In genomic region chr2:173148520-173148919, GRCh38 we compare ENCODE assay signal across 24 cellular contexts.
DNase-seq lines count a peak whose midpoint lies in the region; ATAC-seq and TF ChIP-seq lines count a peak whose summit lies in the region.
"Had no signal": no experiment of that assay in that cellular context is flagged by ENCODE, and none has a peak within 500 bp of the region (broad histone marks: within the 10 kb centered on the region; RNA-seq: fewer than 3 reads in every experiment).

No MANE protein-coding gene starts in this region.

- peaks cover 5% of the 10 kb centered on the region for H3K36me3 Mint-ChIP-seq in T-helper 1 cell treated with Interleukin-12 subunit alpha and Interleukin-12 subunit beta and Interleukin-4 antibody, amounts not matched to agents 30 μg/mL and 1 μg/mL, for 36 hours (ENCODE audit: low read depth)
- no peaks in the 10 kb centered on the region for H3K36me3 Mint-ChIP-seq in T-helper 17 cell (ENCODE audit: low read depth)
- no peaks in the 10 kb centered on the region for H3K36me3 Mint-ChIP-seq in endothelial cell (ENCODE audit: low read depth, unreplicated experiment)

- peak overlapping the region; percentile 7 for H3K4me2 ChIP-seq in skeletal muscle satellite cell (ENCODE audit: low read length)
- H3K4me2 ChIP-seq: hepatocyte had no signal

- intact Hi-C loops in mucosa of descending colon (cut with DNase I, micrococcal nuclease): no loop called here

- no peak for ATAC-seq in T-helper 17 cell
- ATAC-seq in mucosa of descending colon: no peak
- ATAC-seq: upper lobe of right lung had no signal

- H3K4me1 ChIP-seq in skeletal muscle satellite cell (ENCODE audit: control insufficient read depth, insufficient read depth, low read length) (peaks cover 54% of the 10 kb centered on the region), mucosa of descending colon (ENCODE audit: low read depth) (no peaks in the 10 kb centered on the region)

- H3K4me3 Mint-ChIP-seq in T-helper 1 cell treated with Interleukin-12 subunit alpha and Interleukin-12 subunit beta and Interleukin-4 antibody, amounts not matched to agents 30 μg/mL and 1 μg/mL, for 36 hours: no peak overlapping the region
- no peak overlapping the region for H3K4me3 Mint-ChIP-seq in T-helper 17 cell
- H3K4me3 Mint-ChIP-seq in endothelial cell (ENCODE audit: unreplicated experiment): no peak overlapping the region
- H3K4me3 Mint-ChIP-seq: activated naive CD4-positive, alpha-beta T cell treated with anti-CD3 and anti-CD28 coated beads, Interleukin-2, amount 10 ng/mL, durations not matched to agents 7 days and 5 days; CD14-positive monocyte had no signal

- no peak overlapping the region for H3K9ac ChIP-seq in skeletal muscle satellite cell (ENCODE audit: low read depth, low read length)

- no peaks in the 10 kb centered on the region for H3K36me3 ChIP-seq in skeletal muscle satellite cell (ENCODE audit: insufficient read depth, low read length)
- H3K36me3 ChIP-seq in mucosa of descending colon (ENCODE audit: low read depth): no peaks in the 10 kb centered on the region
- H3K36me3 ChIP-seq: stomach, upper lobe of right lung had no signal

- no peaks in the 10 kb centered on the region for H3K9me3 ChIP-seq in T-helper 17 cell (ENCODE audit: control insufficient read depth, low read length, poor library complexity, severe bottlenecking)
- H3K9me3 ChIP-seq in skeletal muscle satellite cell (replicated peaks; ENCODE audit: low read length): no peaks in the 10 kb centered on the region
- H3K9me3 ChIP-seq in mucosa of descending colon: no peaks in the 10 kb centered on the region
- H3K9me3 ChIP-seq: SJSA1, stomach, upper lobe of right lung had no signal

- DNase-seq in T-helper 1 cell: no peak
- no peak for DNase-seq in T-helper 17 cell
- DNase-seq in endothelial cell (ENCODE audit: low spot score): no peak
- DNase-seq in SKM-1 (lab: John Stamatoyannopoulos, UW; ENCODE audit: unreplicated experiment): no peak
- DNase-seq in globus pallidus (ENCODE audit: low spot score): no peak
- no peak for DNase-seq in mucosa of descending colon
- DNase-seq: 8988T; activated CD4-positive, alpha-beta T cell treated with anti-CD3 and anti-CD28 coated beads for 1 hour; activated CD8-positive, alpha-beta memory T cell treated with anti-CD3 and anti-CD28 coated beads, Interleukin-2, amount 50 U/mL, for 4 hours; activated naive CD4-positive, alpha-beta T cell treated with anti-CD3 and anti-CD28 coated beads, Interleukin-2, amount 10 ng/mL, durations not matched to agents 7 days and 5 days; DMS153; effector CD4-positive, alpha-beta T cell; HCEC 1CT; mesendoderm; MM.1S; NCI-H2029; NCI-H510A treated with DMSO at 0.1 percent for 48 hours; stomach; upper lobe of right lung had no signal

- H3K27me3 ChIP-seq in skeletal muscle satellite cell (ENCODE audit: control insufficient read depth, insufficient read depth, low read length): no peaks in the 10 kb centered on the region
- H3K27me3 ChIP-seq: hepatocyte, SJSA1, stomach, upper lobe of right lung had no signal

- peaks cover 4% of the 10 kb centered on the region for H3K9me3 Mint-ChIP-seq in T-helper 1 cell treated with Interleukin-12 subunit alpha and Interleukin-12 subunit beta and Interleukin-4 antibody, amounts not matched to agents 30 μg/mL and 1 μg/mL, for 36 hours
- no peaks in the 10 kb centered on the region for H3K9me3 Mint-ChIP-seq in endothelial cell (ENCODE audit: unreplicated experiment)
- H3K9me3 Mint-ChIP-seq: activated naive CD4-positive, alpha-beta T cell treated with anti-CD3 and anti-CD28 coated beads, Interleukin-2, amount 10 ng/mL, durations not matched to agents 7 days and 5 days had no signal

- H3K4me1 Mint-ChIP-seq in T-helper 1 cell treated with Interleukin-12 subunit alpha and Interleukin-12 subunit beta and Interleukin-4 antibody, amounts not matched to agents 30 μg/mL and 1 μg/mL, for 36 hours (ENCODE audit: low read depth): peaks cover 36% of the 10 kb centered on the region
- peaks cover 6% of the 10 kb centered on the region for H3K4me1 Mint-ChIP-seq in T-helper 17 cell
- H3K4me1 Mint-ChIP-seq in endothelial cell (ENCODE audit: unreplicated experiment): peaks cover 8% of the 10 kb centered on the region

- TF ChIP-seq CTCF in endothelial cell (IDR thresholded peaks at IDR 0.05; ENCODE audit: unreplicated experiment): no peak
- TF ChIP-seq CTCF in mucosa of descending colon (IDR thresholded peaks at IDR 0.05): no peak

- H3K4me3 ChIP-seq in skeletal muscle satellite cell (ENCODE audit: low read length) (no peak overlapping the region), mucosa of descending colon (no peak overlapping the region)
- H3K4me3 ChIP-seq: hepatocyte, SJSA1, stomach, upper lobe of right lung had no signal

- peak overlapping the region; percentile 71 for H3K27ac Mint-ChIP-seq in T-helper 1 cell treated with Interleukin-12 subunit alpha and Interleukin-12 subunit beta and Interleukin-4 antibody, amounts not matched to agents 30 μg/mL and 1 μg/mL, for 36 hours
- H3K27ac Mint-ChIP-seq in T-helper 17 cell (peak overlapping the region; percentile 24), endothelial cell (ENCODE audit: unreplicated experiment) (peak overlapping the region; percentile 31)
- H3K27ac Mint-ChIP-seq: activated naive CD4-positive, alpha-beta T cell treated with anti-CD3 and anti-CD28 coated beads, Interleukin-2, amount 10 ng/mL, durations not matched to agents 7 days and 5 days; CD14-positive monocyte had no signal

- no peaks in the 10 kb centered on the region for H3K27me3 Mint-ChIP-seq in T-helper 1 cell treated with Interleukin-12 subunit alpha and Interleukin-12 subunit beta and Interleukin-4 antibody, amounts not matched to agents 30 μg/mL and 1 μg/mL, for 36 hours (ENCODE audit: low read depth)
- no peaks in the 10 kb centered on the region for H3K27me3 Mint-ChIP-seq in T-helper 17 cell
- H3K27me3 Mint-ChIP-seq in endothelial cell (ENCODE audit: unreplicated experiment): no peaks in the 10 kb centered on the region
